ENCODE assay signal across 16 cellular contexts in the genomic region with DNA sequence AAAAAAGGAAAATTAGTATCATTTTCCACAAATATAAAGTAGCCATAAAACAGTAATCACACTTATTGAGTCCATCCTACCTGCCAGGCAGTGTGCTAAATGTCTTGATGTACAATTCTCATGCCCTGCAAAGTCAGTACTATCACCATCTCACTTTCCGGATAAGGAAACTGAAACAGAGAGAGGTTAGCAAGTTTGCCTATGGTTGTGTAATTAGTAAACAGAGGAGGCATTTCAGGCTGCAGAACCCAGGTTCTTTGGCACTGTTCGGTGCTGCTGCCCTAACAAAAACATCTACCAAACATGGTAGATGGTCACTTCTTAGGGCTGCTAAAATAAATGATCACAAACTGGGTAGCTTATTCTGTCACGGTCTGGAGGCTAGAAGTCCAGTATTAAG. TPM values are rescaled to one million over a fixed set of nuclear protein-coding genes. Genes with fewer than 3 reads are reported as not detected.
DNase-seq lines count a peak whose midpoint lies in the region; ATAC-seq lines count a peak whose summit lies in the region.
"Had no signal": no experiment of that assay in that cellular context is flagged by ENCODE, and none has a peak within 500 bp of the region (broad histone marks: within the 10 kb centered on the region; RNA-seq: fewer than 3 reads in every experiment).

No MANE protein-coding gene starts in this region.

- intact Hi-C loops in head of caudate nucleus (cut with DNase I), result no loop called here
- intact Hi-C loops in sciatic nerve (cut with DNase I), result no loop called here

- DNase-seq in head of caudate nucleus (no peak), NCI-H345 treated with DMSO at 0.1 percent for 48 hours (lab: John Stamatoyannopoulos, UW; ENCODE audit: unreplicated experiment) (no peak), sciatic nerve (ENCODE audit: low spot score) (no peak)
- no peak for DNase-seq in activated effector memory CD4-positive, alpha-beta T cell treated with anti-CD3 and anti-CD28 coated beads, Interleukin-2, amount 50 U/mL, for 16 hours
- DNase-seq: AML-193, heart left ventricle, mesenchymal stem cell, NCI-H82, uterus had no signal

- ATAC-seq in GM18502 (IDR thresholded peaks at IDR 0.05; ENCODE audit: poor library complexity, unreplicated experiment) (peak; percentile 86), GM19455 (IDR thresholded peaks at IDR 0.05; ENCODE audit: unreplicated experiment) (peak; percentile 95), HG02870 (IDR thresholded peaks at IDR 0.05; ENCODE audit: unreplicated experiment) (peak; percentile 56), HG03520 (IDR thresholded peaks at IDR 0.05; ENCODE audit: unreplicated experiment) (peak; percentile 84), sciatic nerve (no peak)
- ATAC-seq: HCT116, heart left ventricle had no signal

RNA-seq across cellular contexts. Expression of gene PLAC8L1, which starts 22.6 kb away (rescaled TPM):
- not detected for total RNA-seq in sciatic nerve
- total RNA-seq: dermis microvascular lymphatic vessel endothelial cell, renal cortical epithelial cell had no signal
